ENCODE assay signal across 17 cellular contexts in genomic region chr19:14127929-14128509, GRCh38. TPM values are rescaled to one million over a fixed set of nuclear protein-coding genes. Genes with fewer than 3 reads are reported as not detected.
DNase-seq lines count a peak whose midpoint lies in the region; ATAC-seq and TF ChIP-seq lines count a peak whose summit lies in the region.
"Had no signal": no experiment of that assay in that cellular context is flagged by ENCODE, and none has a peak within 500 bp of the region (broad histone marks: within the 10 kb centered on the region; RNA-seq: fewer than 3 reads in every experiment).

No MANE protein-coding gene starts in this region.

- H3K27me3 ChIP-seq in gastrocnemius medialis (no peaks in the 10 kb centered on the region), suprapubic skin (no peaks in the 10 kb centered on the region)

- no peak for TF ChIP-seq CTCF in gastrocnemius medialis (IDR thresholded peaks at IDR 0.05 in 4 of 5, conservative IDR thresholded peaks at IDR 0.05 in 1 of 5)
- no peak for TF ChIP-seq CTCF in suprapubic skin (IDR thresholded peaks at IDR 0.05)

- H3K36me3 ChIP-seq in gastrocnemius medialis (no peaks in the 10 kb centered on the region), suprapubic skin (no peaks in the 10 kb centered on the region)

- TF ChIP-seq EP300 in suprapubic skin (IDR thresholded peaks at IDR 0.05) = no peak

- H3K9me3 ChIP-seq in gastrocnemius medialis (no peaks in the 10 kb centered on the region), suprapubic skin (no peaks in the 10 kb centered on the region)

- DNase-seq in SKM-1 (lab: John Stamatoyannopoulos, UW; ENCODE audit: unreplicated experiment) (peak; percentile 44), iris pigment epithelial cell (ENCODE audit: low read depth) (peak; percentile 43), gastrocnemius medialis (peak; percentile 75 to 95), suprapubic skin (ENCODE audit: low spot score in 2 of 2) (no peak), OCI-M1 (lab: John Stamatoyannopoulos, UW) (no peak)
- DNase-seq in activated naive CD4-positive, alpha-beta T cell treated with Interleukin-2 at 50 U/mL for 16 hours = no peak
- DNase-seq: activated CD4-positive, CD25-positive, alpha-beta regulatory T cell; HFFc6; NCI-H69; posterior cingulate gyrus; stimulated activated CD4-positive, alpha-beta T cell treated with anti-CD3 and anti-CD28 coated beads, Interleukin-4, amount 100 ng/mL, for 1 hour had no signal

- peaks cover 29 to 31% of the 10 kb centered on the region in 2 donors for H3K4me1 ChIP-seq in gastrocnemius medialis
- no peaks in the 10 kb centered on the region for H3K4me1 ChIP-seq in suprapubic skin

- in situ Hi-C loops in gastrocnemius medialis (cut with MboI; ENCODE audit: low sequenced_read_pairs in 4 of 4) = no loop called here

- peak; percentile 43 for ATAC-seq in GM18867 (IDR thresholded peaks at IDR 0.05; ENCODE audit: unreplicated experiment)
- peak; percentile 88 to 95 for ATAC-seq in gastrocnemius medialis
- ATAC-seq in HG02973 (IDR thresholded peaks at IDR 0.05; ENCODE audit: unreplicated experiment) = no peak
- ATAC-seq: SK-N-SH treated with all-trans-retinoic acid at 6 μM for 48 hours; stimulated activated memory B cell treated with anti-CD40 and anti-IgM and Interleukin-4, amounts not matched to agents 10 μg/mL and 1 μg/mL and 100 μg/mL, for 72 hours had no signal

- TF ChIP-seq POLR2A in gastrocnemius medialis (IDR thresholded peaks at IDR 0.05) (no peak), suprapubic skin (IDR thresholded peaks at IDR 0.05) (no peak)

- WGBS in suprapubic skin = 67% methylated on average over 4 of the region's 4 CpGs

- peak overlapping the region; percentile 86 to 96 (median 94) for H3K27ac ChIP-seq in gastrocnemius medialis
- no peak overlapping the region for H3K27ac ChIP-seq in suprapubic skin
- H3K27ac ChIP-seq: C4-2B had no signal

- intact Hi-C loops in gastrocnemius medialis (cut with DNase I; ENCODE audit: low total_unique reads) = loop anchor here (1.0 kb wide), 1 partner anchor 10 kb away; no protein-coding TSS in a partner anchor

- H3K4me3 ChIP-seq in gastrocnemius medialis (peak overlapping the region in 1 of 4 donors; percentile 6), suprapubic skin (no peak overlapping the region)

RNA-seq across cellular contexts. Expression of gene ASF1B, which starts 8.4 kb away (rescaled TPM):
- total RNA-seq in gastrocnemius medialis (1 to 10 TPM in 3 of 4 donors, not detected in 1; 1.2 to 4.1 (median 1.5) TPM), suprapubic skin (1 to 10 TPM; 3.4 to 8.8 (median 7.8) TPM)

RNA-seq across cellular contexts. Expression of gene PRKACA, which starts 10.5 kb away (rescaled TPM):
- total RNA-seq in gastrocnemius medialis = 100 to 1,000 TPM in 3 of 4 donors, 10 to 100 TPM in 1; 74.7 to 180 (median 147) TPM
- 10 to 100 TPM; 22.1 to 42.6 (median 31.2) TPM for total RNA-seq in suprapubic skin

RNA-seq across cellular contexts. Expression of gene SAMD1, which starts 37.5 kb away (rescaled TPM):
- total RNA-seq in gastrocnemius medialis = 10 to 100 TPM; 15.1 to 71.8 (median 40.2) TPM
- total RNA-seq in suprapubic skin = 10 to 100 TPM; 22.4 to 34.9 (median 29.1) TPM

RNA-seq across cellular contexts. Expression of gene C19orf67, which starts 42.4 kb away (rescaled TPM):
- total RNA-seq in gastrocnemius medialis (not detected), suprapubic skin (not detected)
- total RNA-seq: frontal cortex, HFFc6 had no signal

RNA-seq across cellular contexts. Expression of gene MISP3, which starts 55.4 kb away (rescaled TPM):
- total RNA-seq in gastrocnemius medialis (1 to 10 TPM; 1.8 to 8.0 (median 5.7) TPM), suprapubic skin (10 to 100 TPM; 10.5 to 18.5 (median 15.9) TPM)

Comparison
In these comparisons a context has a peak if more than half of its experiments do, and no peak if none do; other contexts are left out.
1. DNase-seq: peak in SKM-1 (single experiment), iris pigment epithelial cell (single experiment) and gastrocnemius medialis (2 of 2); none in suprapubic skin (0 of 2), OCI-M1 (single experiment) and activated naive CD4-positive, alpha-beta T cell treated with Interleukin-2 at 50 U/mL for 16 hours (single experiment).